ENCODE assay signal across 1 cellular context in the genomic region with DNA sequence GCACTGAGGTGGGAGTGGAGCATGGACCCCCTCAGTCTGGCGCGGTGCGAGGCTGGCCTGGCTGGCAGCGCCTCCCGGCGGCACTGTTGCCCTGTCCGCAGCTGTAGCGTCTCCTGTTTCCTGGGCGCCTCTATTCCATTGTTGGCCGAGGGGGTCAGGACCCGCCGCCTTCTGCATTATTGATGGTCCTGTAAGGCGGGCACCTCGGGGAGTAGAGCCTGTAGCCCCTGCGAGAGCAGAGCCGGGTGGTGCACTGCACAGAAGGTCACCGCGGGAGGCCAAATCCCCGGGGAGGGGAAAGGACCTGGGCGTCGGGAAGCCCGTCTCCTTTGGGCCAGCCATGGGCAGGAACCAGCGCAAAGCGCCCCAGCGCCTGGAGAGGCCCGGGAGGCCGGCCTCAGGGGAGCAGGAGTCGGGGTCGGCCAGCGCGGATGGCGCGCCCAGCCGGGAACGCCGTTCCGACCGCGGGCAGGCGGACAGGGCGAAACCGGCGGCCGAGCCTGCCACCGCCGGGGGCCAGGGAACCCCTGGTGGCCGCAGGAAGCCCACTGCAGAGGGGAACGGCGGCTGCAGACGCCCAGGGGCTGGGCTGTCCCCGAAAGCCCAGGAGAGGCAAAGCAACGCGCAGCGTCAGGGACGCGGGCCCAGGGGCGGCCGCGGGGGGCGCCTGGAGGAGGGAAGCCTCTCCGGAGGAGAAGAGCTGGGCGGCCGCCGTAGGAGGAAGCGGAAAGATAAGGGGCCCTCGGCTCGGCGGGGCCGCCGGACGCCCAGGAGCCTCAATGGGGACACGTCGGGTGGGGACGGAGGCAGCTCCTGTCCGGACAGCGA.
TF ChIP-seq lines count a peak whose summit lies in the region.

TSS of gene MYO15B (plus strand) at position 83 of the 828 bp plus-strand sequence. CDS start at position 341, 258 bp downstream.

TF ChIP-seq in HEK293, 187 proteins besides CTCF, POLR2A, EP300 and RAD21 (continued from another document):
- TF ChIP-seq, protein P1, sequence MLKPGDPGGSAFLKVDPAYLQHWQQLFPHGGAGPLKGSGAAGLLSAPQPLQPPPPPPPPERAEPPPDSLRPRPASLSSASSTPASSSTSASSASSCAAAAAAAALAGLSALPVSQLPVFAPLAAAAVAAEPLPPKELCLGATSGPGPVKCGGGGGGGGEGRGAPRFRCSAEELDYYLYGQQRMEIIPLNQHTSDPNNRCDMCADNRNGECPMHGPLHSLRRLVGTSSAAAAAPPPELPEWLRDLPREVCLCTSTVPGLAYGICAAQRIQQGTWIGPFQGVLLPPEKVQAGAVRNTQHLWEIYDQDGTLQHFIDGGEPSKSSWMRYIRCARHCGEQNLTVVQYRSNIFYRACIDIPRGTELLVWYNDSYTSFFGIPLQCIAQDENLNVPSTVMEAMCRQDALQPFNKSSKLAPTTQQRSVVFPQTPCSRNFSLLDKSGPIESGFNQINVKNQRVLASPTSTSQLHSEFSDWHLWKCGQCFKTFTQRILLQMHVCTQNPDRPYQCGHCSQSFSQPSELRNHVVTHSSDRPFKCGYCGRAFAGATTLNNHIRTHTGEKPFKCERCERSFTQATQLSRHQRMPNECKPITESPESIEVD (tag by site-specific recombination; IDR thresholded peaks at IDR 0.05), result no peak
